29 cellular contexts compared by ENCODE assay signal in the genomic region with DNA sequence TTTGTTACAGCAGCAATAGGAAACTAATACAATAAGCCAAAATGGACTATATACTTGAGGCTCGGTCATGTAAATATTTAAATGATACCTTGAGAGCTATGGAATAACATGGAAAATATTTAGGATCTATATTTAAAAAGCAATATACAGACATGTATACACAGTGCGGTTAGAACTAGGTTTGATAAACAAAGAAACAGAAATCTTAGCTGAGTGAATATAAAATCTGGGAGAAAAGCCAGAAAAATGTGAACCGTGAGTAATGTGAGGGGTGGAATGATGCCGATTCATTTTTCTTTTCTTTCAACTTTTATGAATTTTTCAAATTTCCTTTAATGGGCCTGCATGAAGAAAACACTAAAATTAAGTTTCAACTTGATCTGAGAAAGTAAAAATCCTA.
DNase-seq lines count a peak whose midpoint lies in the region; ATAC-seq and TF ChIP-seq lines count a peak whose summit lies in the region.
"Had no signal": no experiment of that assay in that cellular context is flagged by ENCODE, and none has a peak within 500 bp of the region (broad histone marks: within the 10 kb centered on the region; RNA-seq: fewer than 3 reads in every experiment).

No MANE protein-coding gene starts in this region.

- no peak overlapping the region for H3K4me3 Mint-ChIP-seq in activated CD4-positive, alpha-beta T cell treated with anti-CD3 and anti-CD28 coated beads, Interleukin-2, amount 10 ng/mL, durations not matched to agents 7 days and 5 days
- H3K4me3 Mint-ChIP-seq: activated CD4-positive, alpha-beta T cell treated with anti-CD3 and anti-CD28 coated beads for 36 hours; activated CD8-positive, alpha-beta memory T cell treated with anti-CD3 and anti-CD28 coated beads, Interleukin-2, amount 10 ng/mL, durations not matched to agents 7 days and 5 days; activated naive CD8-positive, alpha-beta T cell; neural progenitor cell; stimulated activated naive CD8-positive, alpha-beta T cell treated with anti-CD3 and anti-CD28 coated beads, Interleukin-15, amount 100 ng/mL, for 72 hours; T-cell had no signal

- TF ChIP-seq CTCF in left ventricle myocardium inferior (IDR thresholded peaks at IDR 0.05; ENCODE audit: borderline replicate concordance) = no peak

- no peaks in the 10 kb centered on the region for H3K36me3 Mint-ChIP-seq in activated CD4-positive, alpha-beta T cell treated with anti-CD3 and anti-CD28 coated beads, Interleukin-2, amount 10 ng/mL, durations not matched to agents 7 days and 5 days (ENCODE audit: low read depth)
- H3K36me3 Mint-ChIP-seq: activated CD8-positive, alpha-beta memory T cell treated with anti-CD3 and anti-CD28 coated beads, Interleukin-2, amount 10 ng/mL, durations not matched to agents 7 days and 5 days; activated naive CD8-positive, alpha-beta T cell; neural progenitor cell; T-cell had no signal

- CTCF ChIA-PET in activated CD4-positive, alpha-beta T cell treated with anti-CD3 and anti-CD28 coated beads, Interleukin-2, amount 10 ng/mL, durations not matched to agents 7 days and 5 days (lab: Charles Lee) = interaction anchor here (1.3 kb wide), 1 partner anchor 10 kb away, joined by 3 read pairs; no protein-coding TSS in a partner anchor

- no peak overlapping the region for H3K4me3 ChIP-seq in left ventricle myocardium inferior
- H3K4me3 ChIP-seq: neural progenitor cell, spleen, upper lobe of left lung had no signal

- POLR2A ChIA-PET in activated CD4-positive, alpha-beta T cell treated with anti-CD3 and anti-CD28 coated beads, Interleukin-2, amount 10 ng/mL, durations not matched to agents 7 days and 5 days (lab: Charles Lee) = no interaction called here

- peaks cover 14% of the 10 kb centered on the region for H3K4me1 ChIP-seq in left ventricle myocardium inferior

- intact Hi-C loops in left ventricle myocardium inferior (cut with micrococcal nuclease) (no loop called here), cardiac septum (cut with DNase I) (no loop called here)

- DNase-seq in left ventricle myocardium inferior (no peak), cardiac septum (ENCODE audit: low spot score) (no peak), dedifferentiated amniotic fluid mesenchymal stem cell (ENCODE audit: extremely low spot score) (peak; percentile 55), myocyte (ENCODE audit: low read depth) (peak; percentile 24), NCI-H2227 treated with DMSO at 0.1 percent for 48 hours (lab: John Stamatoyannopoulos, UW) (no peak)
- no peak for DNase-seq in activated CD4-positive, alpha-beta T cell treated with anti-CD3 and anti-CD28 coated beads, Interleukin-2, amount 10 ng/mL, durations not matched to agents 7 days and 5 days
- DNase-seq: activated CD4-positive, alpha-beta T cell treated with anti-CD3 and anti-CD28 coated beads for 36 hours; activated CD8-positive, alpha-beta memory T cell treated with anti-CD3 and anti-CD28 coated beads, Interleukin-2, amount 10 ng/mL, durations not matched to agents 7 days and 5 days; COR-L47; DND-41; glutamatergic neuron; left colon; midbrain; NCI-H1417 treated with DMSO at 0.1 percent for 48 hours; NCI-H2107; NCI-H526 treated with DMSO at 0.1 percent for 48 hours; spleen; stimulated activated CD4-positive, alpha-beta T cell treated with anti-CD3 and anti-CD28 coated beads, Interleukin-4, amount 100 ng/mL, for 24 hours; stimulated activated naive CD8-positive, alpha-beta T cell treated with anti-CD3 and anti-CD28 coated beads, Interleukin-15, amount 100 ng/mL, for 72 hours; T-cell; upper lobe of left lung had no signal

- no peak overlapping the region for H3K27ac Mint-ChIP-seq in activated CD4-positive, alpha-beta T cell treated with anti-CD3 and anti-CD28 coated beads, Interleukin-2, amount 10 ng/mL, durations not matched to agents 7 days and 5 days
- H3K27ac Mint-ChIP-seq: activated CD4-positive, alpha-beta T cell treated with anti-CD3 and anti-CD28 coated beads for 36 hours; activated CD8-positive, alpha-beta memory T cell treated with anti-CD3 and anti-CD28 coated beads, Interleukin-2, amount 10 ng/mL, durations not matched to agents 7 days and 5 days; activated naive CD8-positive, alpha-beta T cell; neural progenitor cell; stimulated activated naive CD8-positive, alpha-beta T cell treated with anti-CD3 and anti-CD28 coated beads, Interleukin-15, amount 100 ng/mL, for 72 hours; T-cell had no signal

- ATAC-seq in HG03045 (IDR thresholded peaks at IDR 0.05; ENCODE audit: unreplicated experiment) (no peak), GM18909 (IDR thresholded peaks at IDR 0.05; ENCODE audit: poor library complexity, unreplicated experiment) (no peak)
- ATAC-seq: activated CD4-positive, alpha-beta T cell treated with anti-CD3 and anti-CD28 coated beads for 36 hours; activated CD8-positive, alpha-beta memory T cell treated with anti-CD3 and anti-CD28 coated beads, Interleukin-2, amount 10 ng/mL, durations not matched to agents 7 days and 5 days; left colon; Right ventricle myocardium inferior; stimulated activated naive CD8-positive, alpha-beta T cell treated with anti-CD3 and anti-CD28 coated beads, Interleukin-15, amount 100 ng/mL, for 72 hours; T-cell had no signal

- H3K36me3 ChIP-seq in left ventricle myocardium inferior = no peaks in the 10 kb centered on the region
- H3K36me3 ChIP-seq: neural progenitor cell, spleen, upper lobe of left lung had no signal

- peak overlapping the region; percentile 23 for H3K27ac ChIP-seq in left ventricle myocardium inferior (replicated peaks)
- H3K27ac ChIP-seq: 22Rv1, epithelial cell of prostate, HL-60, neural progenitor cell, spleen, upper lobe of left lung had no signal

- no peaks in the 10 kb centered on the region for H3K9me3 ChIP-seq in left ventricle myocardium inferior (replicated peaks)
- H3K9me3 ChIP-seq: spleen, upper lobe of left lung had no signal

- peaks cover 2% of the 10 kb centered on the region for H3K4me1 Mint-ChIP-seq in activated CD4-positive, alpha-beta T cell treated with anti-CD3 and anti-CD28 coated beads, Interleukin-2, amount 10 ng/mL, durations not matched to agents 7 days and 5 days

- H3K9me3 Mint-ChIP-seq in activated CD4-positive, alpha-beta T cell treated with anti-CD3 and anti-CD28 coated beads, Interleukin-2, amount 10 ng/mL, durations not matched to agents 7 days and 5 days = peaks cover 2% of the 10 kb centered on the region
- H3K9me3 Mint-ChIP-seq: stimulated activated naive CD8-positive, alpha-beta T cell treated with anti-CD3 and anti-CD28 coated beads, Interleukin-15, amount 100 ng/mL, for 72 hours had no signal

- no peaks in the 10 kb centered on the region for H3K27me3 ChIP-seq in left ventricle myocardium inferior (ENCODE audit: low read depth)
- H3K27me3 ChIP-seq: neural progenitor cell, spleen, upper lobe of left lung had no signal

- no peaks in the 10 kb centered on the region for H3K27me3 Mint-ChIP-seq in activated CD4-positive, alpha-beta T cell treated with anti-CD3 and anti-CD28 coated beads, Interleukin-2, amount 10 ng/mL, durations not matched to agents 7 days and 5 days
- H3K27me3 Mint-ChIP-seq: activated CD4-positive, alpha-beta T cell treated with anti-CD3 and anti-CD28 coated beads for 36 hours; activated CD8-positive, alpha-beta memory T cell treated with anti-CD3 and anti-CD28 coated beads, Interleukin-2, amount 10 ng/mL, durations not matched to agents 7 days and 5 days; activated naive CD8-positive, alpha-beta T cell; stimulated activated naive CD8-positive, alpha-beta T cell treated with anti-CD3 and anti-CD28 coated beads, Interleukin-15, amount 100 ng/mL, for 72 hours had no signal

Comparison
In these comparisons a context has a peak if more than half of its experiments do, and no peak if none do; other contexts are left out.
1. DNase-seq: peak in dedifferentiated amniotic fluid mesenchymal stem cell (single experiment) and myocyte (single experiment); none in left ventricle myocardium inferior (single experiment), cardiac septum (single experiment), NCI-H2227 treated with DMSO at 0.1 percent for 48 hours (single experiment) and activated CD4-positive, alpha-beta T cell treated with anti-CD3 and anti-CD28 coated beads, Interleukin-2, amount 10 ng/mL, durations not matched to agents 7 days and 5 days (single experiment).